In the genomic region with DNA sequence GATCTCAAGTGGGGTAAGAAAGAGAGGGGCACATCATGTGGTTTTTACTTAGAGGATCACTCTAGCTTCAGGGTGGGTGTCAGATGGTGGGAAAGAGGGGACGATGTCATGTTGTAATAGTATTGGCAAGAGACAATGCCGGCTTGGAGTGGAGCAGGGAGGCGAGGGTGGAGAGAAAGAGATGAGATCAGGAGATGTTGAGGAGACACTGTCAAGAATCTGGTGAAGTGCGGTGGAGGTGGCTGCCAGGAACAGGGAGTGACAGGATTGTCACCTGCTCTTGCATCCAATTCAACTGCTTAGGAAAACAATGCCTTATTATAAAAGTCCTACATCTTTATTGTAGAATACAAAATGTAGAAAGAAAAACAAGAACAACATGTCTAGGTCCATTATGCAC, we compare ENCODE assay signal across 33 cellular contexts.
"Had no signal": no experiment of that assay in that cellular context is flagged by ENCODE, and none has a peak within 500 bp of the region (broad histone marks: within the 10 kb centered on the region; RNA-seq: fewer than 3 reads in every experiment).

No MANE protein-coding gene starts in this region.

- H3K27me3 ChIP-seq: body of pancreas, breast epithelium, Peyer's patch, SJSA1 had no signal

- H3K4me1 Mint-ChIP-seq: activated B cell treated with CpG ODN at 0.5 μM for 24 hours had no signal

- H3K9me2 ChIP-seq: SK-N-SH had no signal

- ATAC-seq: activated naive CD4-positive, alpha-beta T cell treated with anti-CD3 and anti-CD28 coated beads, Interleukin-2, amount 50 U/mL, for 72 hours; activated T-cell treated with anti-CD3 and anti-CD28 coated beads, Interleukin-2, amount 50 U/mL, for 4 hours; body of pancreas; PC-3 had no signal

- H3K27ac Mint-ChIP-seq: activated B cell treated with CpG ODN at 0.5 μM for 24 hours; activated CD4-positive, alpha-beta memory T cell treated with anti-CD3 and anti-CD28 coated beads for 36 hours; activated naive CD4-positive, alpha-beta T cell treated with anti-CD3 and anti-CD28 coated beads for 36 hours; activated T-helper 1 cell treated with anti-CD3 and anti-CD28 coated beads, Interleukin-12 subunit alpha, Interleukin-12 subunit beta, Interleukin-2, Interleukin-4 antibody, amounts not matched to agents 30 ng/mL and 10 ng/mL and 1 ng/mL, durations not matched to agents 14 hours and 24 hours and 36 hours had no signal

- H3K9ac ChIP-seq: SK-N-SH had no signal

- H3K4me1 ChIP-seq: adrenal gland, body of pancreas, breast epithelium, Peyer's patch, SJSA1 had no signal

- H3K9me3 Mint-ChIP-seq: activated B cell treated with CpG ODN at 0.5 μM for 24 hours; activated CD4-positive, alpha-beta memory T cell treated with anti-CD3 and anti-CD28 coated beads for 36 hours; activated naive CD4-positive, alpha-beta T cell treated with anti-CD3 and anti-CD28 coated beads for 36 hours; activated naive CD4-positive, alpha-beta T cell treated with anti-CD3 and anti-CD28 coated beads, Interleukin-2, amount 50 U/mL, for 72 hours; activated T-cell treated with anti-CD3 and anti-CD28 coated beads, Interleukin-2, amount 50 U/mL, for 4 hours; activated T-helper 1 cell treated with anti-CD3 and anti-CD28 coated beads, Interleukin-12 subunit alpha, Interleukin-12 subunit beta, Interleukin-2, Interleukin-4 antibody, amounts not matched to agents 30 ng/mL and 10 ng/mL and 1 ng/mL, durations not matched to agents 14 hours and 24 hours and 36 hours had no signal

- H3K36me3 ChIP-seq: adrenal gland, breast epithelium, MG63, Peyer's patch, SJSA1 had no signal

- H3K27me3 Mint-ChIP-seq: activated CD4-positive, alpha-beta memory T cell treated with anti-CD3 and anti-CD28 coated beads for 36 hours had no signal

- DNase-seq: activated B cell treated with CpG ODN at 0.5 μM for 24 hours; activated CD4-positive, alpha-beta memory T cell treated with anti-CD3 and anti-CD28 coated beads for 36 hours; activated CD4-positive, alpha-beta T cell treated with anti-CD3 and anti-CD28 coated beads for 4 hours; activated CD4-positive, alpha-beta T cell treated with anti-CD3 and anti-CD28 coated beads, Interleukin-2, amount 50 U/mL, for 1 hour; activated CD4-positive, CD25-positive, alpha-beta regulatory T cell treated with anti-CD3 and anti-CD28 coated beads, Interleukin-2, amount 50 U/mL, for 72 hours; activated CD8-positive, alpha-beta memory T cell treated with anti-CD3 and anti-CD28 coated beads, Interleukin-2, amount 50 U/mL, for 4 hours; activated gamma-delta T cell treated with Interleukin-2 at 50 U/mL for 16 hours; activated naive CD4-positive, alpha-beta T cell treated with anti-CD3 and anti-CD28 coated beads for 36 hours; activated T-cell treated with anti-CD3 and anti-CD28 coated beads for 4 hours; activated T-cell treated with anti-CD3 and anti-CD28 coated beads, Interleukin-2, amount 50 U/mL, for 4 hours; adrenal gland; body of pancreas; Karpas-422; MG63; NCI-H1048; NCI-H1105 treated with DMSO at 0.1 percent for 48 hours; NCI-H1436; NCI-H1694; NCI-H1930; NCI-H2081 treated with DMSO at 0.1 percent for 48 hours; NCI-H345; NCI-H524 treated with DMSO at 0.1 percent for 48 hours; Peyer's patch; RPMI8226; SHP77 treated with DMSO at 0.1 percent for 48 hours; SK-N-SH; T-helper 2 cell; T-helper 9 cell had no signal

- H3K4me3 Mint-ChIP-seq: activated B cell treated with CpG ODN at 0.5 μM for 24 hours; activated CD4-positive, alpha-beta memory T cell treated with anti-CD3 and anti-CD28 coated beads for 36 hours; activated naive CD4-positive, alpha-beta T cell treated with anti-CD3 and anti-CD28 coated beads for 36 hours; activated T-helper 1 cell treated with anti-CD3 and anti-CD28 coated beads, Interleukin-12 subunit alpha, Interleukin-12 subunit beta, Interleukin-2, Interleukin-4 antibody, amounts not matched to agents 30 ng/mL and 10 ng/mL and 1 ng/mL, durations not matched to agents 14 hours and 24 hours and 36 hours had no signal

- H3K4me2 ChIP-seq: SK-N-SH had no signal

- H3K36me3 Mint-ChIP-seq: activated naive CD4-positive, alpha-beta T cell treated with anti-CD3 and anti-CD28 coated beads, Interleukin-2, amount 50 U/mL, for 72 hours had no signal

- H3K9me3 ChIP-seq: adrenal gland, body of pancreas, breast epithelium, MG63, Peyer's patch, SJSA1, SK-N-SH had no signal

- H3K4me3 ChIP-seq: adrenal gland, body of pancreas, breast epithelium, MG63, Peyer's patch, SJSA1 had no signal
